6 cellular contexts compared by ENCODE assay signal in the genomic region with DNA sequence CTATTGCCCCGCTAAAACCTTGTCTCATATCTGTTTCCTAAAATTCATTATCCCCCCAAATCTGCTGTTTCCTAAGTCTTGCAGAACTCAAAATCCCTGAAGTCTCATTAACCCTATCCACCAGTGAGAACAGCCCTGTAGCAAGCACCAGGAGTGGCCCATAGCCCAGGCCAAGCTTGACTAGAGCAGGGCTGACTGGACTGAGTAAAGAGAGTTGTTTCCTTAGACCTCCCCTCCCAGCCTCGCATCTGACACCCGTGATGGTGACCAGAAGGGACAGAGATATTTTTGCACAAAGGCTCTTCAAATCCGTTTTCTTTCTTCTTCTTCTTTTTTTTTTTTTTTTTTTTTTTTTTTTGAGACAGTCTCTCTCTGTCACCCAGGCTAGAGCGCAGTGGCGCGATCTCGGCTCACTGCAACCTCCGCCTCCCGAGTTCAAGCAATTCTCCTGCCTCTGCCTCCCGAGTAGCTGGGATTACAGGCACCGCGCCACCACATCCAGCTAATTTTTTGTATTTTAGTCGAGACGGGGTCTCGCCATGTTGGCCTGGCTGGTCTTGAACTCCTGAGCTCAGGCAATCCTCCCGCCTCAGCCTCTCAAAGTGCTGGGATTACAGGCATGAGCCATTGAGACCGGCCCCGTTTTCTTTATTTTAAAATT. TPM values are rescaled to one million over a fixed set of nuclear protein-coding genes. Genes with fewer than 3 reads are reported as not detected.
A peak's percentile ranks its signal among the peaks of the same experiment; 100 is the strongest.
DNase-seq lines count a peak whose midpoint lies in the region; ATAC-seq and TF ChIP-seq lines count a peak whose summit lies in the region.
"Not testable (repeated sequence)": the region's sequence is repeated elsewhere in the genome, so short reads cannot be mapped to it uniquely, and the experiment has no call there.

No MANE protein-coding gene starts in this region.

- intact Hi-C loops in activated naive CD4-positive, alpha-beta T cell treated with anti-CD3 and anti-CD28 coated beads for 36 hours (cut with micrococcal nuclease) = loop anchor here (1.0 kb wide), 3 partner anchors 28 to 109 kb away; a partner anchor contains a TSS
- intact Hi-C loops in naive thymus-derived CD4-positive, alpha-beta T cell (cut with micrococcal nuclease) = loop anchor here (1.0 to 10.0 kb wide), 13 partner anchors 28 to 1036 kb away; a partner anchor contains a TSS

- H3K9me3 Mint-ChIP-seq in activated naive CD4-positive, alpha-beta T cell treated with anti-CD3 and anti-CD28 coated beads for 36 hours; naive thymus-derived CD4-positive, alpha-beta T cell: not testable (repeated sequence)

- H3K36me3 ChIP-seq in DND-41 (ENCODE audit: insufficient read depth, low read length) = peaks cover 22% of the 10 kb centered on the region
- H3K36me3 ChIP-seq in naive thymus-derived CD4-positive, alpha-beta T cell (ENCODE audit: control insufficient read depth in 2 of 3, insufficient read depth in 3 of 3, low read length in 3 of 3) = peaks cover 0 to 13% (median 0%) of the 10 kb centered on the region in 3 experiments
- not testable (repeated sequence) for H3K36me3 ChIP-seq in stomach smooth muscle (ENCODE audit: control insufficient read depth in 2 of 2, insufficient read depth in 2 of 2, low read length in 2 of 2)

- H3K27ac Mint-ChIP-seq in activated naive CD4-positive, alpha-beta T cell treated with anti-CD3 and anti-CD28 coated beads for 36 hours = peak overlapping the region; percentile 6
- peak overlapping the region; percentile 96 to 100 (median 99) for H3K27ac Mint-ChIP-seq in naive thymus-derived CD4-positive, alpha-beta T cell

- H3K9me3 ChIP-seq in DND-41 (ENCODE audit: insufficient read depth, low read length, severe bottlenecking); naive thymus-derived CD4-positive, alpha-beta T cell (ENCODE audit: control insufficient read depth in 2 of 3, low read length in 3 of 3); stomach smooth muscle (ENCODE audit: control insufficient read depth in 2 of 2, low read length in 2 of 2): not testable (repeated sequence)

- peaks cover 28% of the 10 kb centered on the region for H3K4me1 Mint-ChIP-seq in activated naive CD4-positive, alpha-beta T cell treated with anti-CD3 and anti-CD28 coated beads for 36 hours (ENCODE audit: low read depth)
- H3K4me1 Mint-ChIP-seq in naive thymus-derived CD4-positive, alpha-beta T cell = peaks cover 18 to 52% (median 39%) of the 10 kb centered on the region in 7 donors

- H3K27me3 Mint-ChIP-seq in activated naive CD4-positive, alpha-beta T cell treated with anti-CD3 and anti-CD28 coated beads for 36 hours (ENCODE audit: low read depth); naive thymus-derived CD4-positive, alpha-beta T cell: not testable (repeated sequence)

- H2AFZ ChIP-seq in DND-41 (ENCODE audit: low read depth, low read length) = 0 out of 2 replicates have a peak overlapping the region, but pooled peaks have one; percentile 99

- H3K4me1 ChIP-seq in DND-41 (ENCODE audit: insufficient read depth, low read length) = peaks cover 32% of the 10 kb centered on the region
- peaks cover 4 to 19% of the 10 kb centered on the region in 2 donors for H3K4me1 ChIP-seq in naive thymus-derived CD4-positive, alpha-beta T cell (ENCODE audit: control insufficient read depth in 2 of 2, insufficient read depth in 2 of 2, low read length in 2 of 2)
- peaks cover 21% of the 10 kb centered on the region for H3K4me1 ChIP-seq in stomach smooth muscle (ENCODE audit: control insufficient read depth, insufficient read depth, low read length)

- not testable (repeated sequence) for H3K27me3 ChIP-seq in DND-41 (ENCODE audit: insufficient read depth, low read length, poor library complexity); naive thymus-derived CD4-positive, alpha-beta T cell (ENCODE audit: control insufficient read depth in 2 of 2, insufficient read depth in 2 of 2, low read length in 2 of 2); stomach smooth muscle (ENCODE audit: control insufficient read depth in 1 of 2, insufficient read depth in 2 of 2, low read length in 2 of 2)

- not testable (repeated sequence) for TF ChIP-seq CTCF in DND-41 (IDR thresholded peaks at IDR 0.05; ENCODE audit: borderline replicate concordance, extremely low read depth, low read length, poor library complexity, severe bottlenecking); epithelial cell of proximal tubule (conservative IDR thresholded peaks at IDR 0.05; ENCODE audit: low read depth, low read length)

- POLR2A ChIA-PET in naive thymus-derived CD4-positive, alpha-beta T cell (lab: Charles Lee) = interaction anchor here (0.6 to 3.1 kb wide), 9 partner anchors 8 to 493 kb away, joined by 3 to 23 read pairs (median 3); a partner anchor contains a TSS

- H3K27ac ChIP-seq in DND-41 (ENCODE audit: low read length); stomach smooth muscle (ENCODE audit: low read length): not testable (repeated sequence)
- peak overlapping the region; percentile 97 for H3K27ac ChIP-seq in naive thymus-derived CD4-positive, alpha-beta T cell (ENCODE audit: low read depth, low read length)

- H3K79me2 ChIP-seq in DND-41 (ENCODE audit: insufficient read depth, low read length) = peaks cover 12% of the 10 kb centered on the region

- CTCF ChIA-PET in activated naive CD4-positive, alpha-beta T cell treated with anti-CD3 and anti-CD28 coated beads for 36 hours (lab: Charles Lee) = interaction anchor here (0.6 to 2.0 kb wide), 4 partner anchors 11 to 123 kb away, joined by 3 to 9 read pairs (median 4); no protein-coding TSS in a partner anchor
- CTCF ChIA-PET in naive thymus-derived CD4-positive, alpha-beta T cell (lab: Charles Lee) = interaction anchor here (0.6 to 2.3 kb wide), 4 partner anchors 26 to 593 kb away, joined by 3 to 10 read pairs (median 5); a partner anchor contains a TSS

- H3K4me2 ChIP-seq in DND-41 (ENCODE audit: insufficient read depth, low read length) = peak overlapping the region; percentile 100

- H3K4me3 Mint-ChIP-seq in activated naive CD4-positive, alpha-beta T cell treated with anti-CD3 and anti-CD28 coated beads for 36 hours = peak overlapping the region; percentile 99
- H3K4me3 Mint-ChIP-seq in naive thymus-derived CD4-positive, alpha-beta T cell = peak overlapping the region; percentile 90 to 100 (median 98)

- H4K20me1 ChIP-seq in DND-41 (ENCODE audit: insufficient read depth, low read length) = not testable (repeated sequence)

- H3K9ac ChIP-seq in DND-41 (ENCODE audit: low read depth, low read length) = peak overlapping the region; percentile 64
- H3K9ac ChIP-seq in stomach smooth muscle (ENCODE audit: low read length in 2 of 2) = not testable (repeated sequence)

- not testable (repeated sequence) for DNase-seq in DND-41; activated naive CD4-positive, alpha-beta T cell treated with anti-CD3 and anti-CD28 coated beads for 36 hours; epithelial cell of proximal tubule (ENCODE audit: low read depth)
- DNase-seq in NCI-H510A treated with DMSO at 0.1 percent for 48 hours (lab: John Stamatoyannopoulos, UW) = peak; percentile 13
- peak in 4 of 9 donors; percentile 22 to 42 (median 28) for DNase-seq in naive thymus-derived CD4-positive, alpha-beta T cell

- H3K4me3 ChIP-seq in DND-41 (ENCODE audit: low read depth in 1 of 2, low read length in 2 of 2) (peak overlapping the region; percentile 42 to 83; a peak in 2 of 4 replicates), epithelial cell of proximal tubule (ENCODE audit: low read depth, low read length) (peak overlapping the region; percentile 66), stomach smooth muscle (ENCODE audit: low read length in 2 of 2) (peak overlapping the region; percentile 86 to 87)
- peak overlapping the region; percentile 96 for H3K4me3 ChIP-seq in naive thymus-derived CD4-positive, alpha-beta T cell (ENCODE audit: low read length)

- not testable (repeated sequence) for ATAC-seq in DND-41 (ENCODE audit: insufficient read depth, low read depth); naive thymus-derived CD4-positive, alpha-beta T cell

- not testable (repeated sequence) for H3K36me3 Mint-ChIP-seq in activated naive CD4-positive, alpha-beta T cell treated with anti-CD3 and anti-CD28 coated beads for 36 hours (ENCODE audit: low read depth)
- peaks cover 0 to 14% (median 0%) of the 10 kb centered on the region in 5 donors for H3K36me3 Mint-ChIP-seq in naive thymus-derived CD4-positive, alpha-beta T cell

RNA-seq across cellular contexts. Expression of a gene that starts 0.8 kb away (rescaled TPM):
- total RNA-seq in activated naive CD4-positive, alpha-beta T cell treated with anti-CD3 and anti-CD28 coated beads for 36 hours = 1 to 10 TPM; 2.6 to 3.4 TPM
- 2.7 and 4.1 TPM in 2 replicates for total RNA-seq in epithelial cell of proximal tubule
- total RNA-seq in naive thymus-derived CD4-positive, alpha-beta T cell = 10 to 100 TPM in 1 of 5 experiments, 1 to 10 TPM in 4; 4.3 to 10.5 (median 6.8) TPM
- polyA plus RNA-seq in naive thymus-derived CD4-positive, alpha-beta T cell = 1 to 10 TPM; 7.9 to 8.6 TPM

RNA-seq across cellular contexts. Expression of a gene that starts 1.0 kb away (rescaled TPM):
- total RNA-seq in activated naive CD4-positive, alpha-beta T cell treated with anti-CD3 and anti-CD28 coated beads for 36 hours = 10 to 100 TPM; 67.2 to 70.8 TPM
- 45.1 and 61.7 TPM in 2 replicates for total RNA-seq in epithelial cell of proximal tubule
- 10 to 100 TPM; 26.5 to 78.5 (median 30.8) TPM for total RNA-seq in naive thymus-derived CD4-positive, alpha-beta T cell
- polyA plus RNA-seq in naive thymus-derived CD4-positive, alpha-beta T cell = 10 to 100 TPM; 38.8 to 68.2 TPM

RNA-seq across cellular contexts. Expression of a gene that starts 21.2 kb away (rescaled TPM):
- total RNA-seq in activated naive CD4-positive, alpha-beta T cell treated with anti-CD3 and anti-CD28 coated beads for 36 hours = 1 to 10 TPM in 1 of 2 experiments, under 1 TPM in 1; 0.95 to 1.6 TPM
- total RNA-seq in epithelial cell of proximal tubule = 77.3 and 85.3 TPM in 2 replicates
- 1 to 10 TPM in 2 of 5 experiments, under 1 TPM in 1, not detected in 2; 0.97 to 1.5 (median 1.3) TPM for total RNA-seq in naive thymus-derived CD4-positive, alpha-beta T cell
- under 1 TPM; 0.26 to 0.28 TPM for polyA plus RNA-seq in naive thymus-derived CD4-positive, alpha-beta T cell

RNA-seq across cellular contexts. Expression of a gene that starts 34.3 kb away (rescaled TPM):
- total RNA-seq in activated naive CD4-positive, alpha-beta T cell treated with anti-CD3 and anti-CD28 coated beads for 36 hours = 10 to 100 TPM; 26.5 to 28.3 TPM
- total RNA-seq in epithelial cell of proximal tubule = 5.3 and 7.0 TPM in 2 replicates
- 10 to 100 TPM; 42.1 to 96.5 (median 46.8) TPM for total RNA-seq in naive thymus-derived CD4-positive, alpha-beta T cell
- polyA plus RNA-seq in naive thymus-derived CD4-positive, alpha-beta T cell = 10 to 100 TPM; 11.6 TPM

RNA-seq across cellular contexts. Expression of a gene that starts 37.7 kb away (rescaled TPM):
- 10 to 100 TPM; 39.4 to 40.0 TPM for total RNA-seq in activated naive CD4-positive, alpha-beta T cell treated with anti-CD3 and anti-CD28 coated beads for 36 hours
- 36.2 and 84.3 TPM in 2 replicates for total RNA-seq in epithelial cell of proximal tubule
- 100 to 1,000 TPM in 2 of 5 experiments, 10 to 100 TPM in 3; 53.6 to 127 (median 85.4) TPM for total RNA-seq in naive thymus-derived CD4-positive, alpha-beta T cell
- polyA plus RNA-seq in naive thymus-derived CD4-positive, alpha-beta T cell = 10 to 100 TPM; 33.3 to 45.4 TPM

Comparison
In these comparisons a context has a peak if more than half of its experiments do, and no peak if none do; other contexts are left out.
1. RNA of a gene that starts 21.2 kb away (total RNA-seq): 77.3 to 85.3 TPM in epithelial cell of proximal tubule; 0.95 to 1.6 TPM in activated naive CD4-positive, alpha-beta T cell treated with anti-CD3 and anti-CD28 coated beads for 36 hours and 0.97 to 1.5 TPM in naive thymus-derived CD4-positive, alpha-beta T cell; every median in the first group is over 10 times any median in the second.
2. Peak in every context shown above with its lines, with median percentiles within 50 percentile points of each other: H3K4me3 ChIP-seq.